8 cellular contexts compared by ENCODE assay signal in genomic region chr6:125790403-125791150, GRCh38. TPM values are rescaled to one million over a fixed set of nuclear protein-coding genes. Genes with fewer than 3 reads are reported as not detected.
DNase-seq lines count a peak whose midpoint lies in the region; ATAC-seq and TF ChIP-seq lines count a peak whose summit lies in the region.

Gene NCOA7 (plus strand): TSS chr6:125790960. CDS start chr6:125815355, 24,395 bp downstream.

- CTCF ChIA-PET in activated CD8-positive, alpha-beta memory T cell treated with anti-CD3 and anti-CD28 coated beads, Interleukin-2, amount 10 ng/mL, durations not matched to agents 7 days and 5 days (lab: Charles Lee) = interaction anchor here (0.8 to 8.8 kb wide), 36 partner anchors 8 to 489 kb away, joined by 3 to 135 read pairs (median 6); partner anchors contain the start of genes HDDC2, HINT3 and TRMT11

- no peaks in the 10 kb centered on the region for H3K27me3 Mint-ChIP-seq in activated CD8-positive, alpha-beta memory T cell treated with anti-CD3 and anti-CD28 coated beads, Interleukin-2, amount 10 ng/mL, durations not matched to agents 7 days and 5 days
- peaks cover 8% of the 10 kb centered on the region for H3K27me3 Mint-ChIP-seq in endodermal cell (ENCODE audit: insufficient read depth)
- no peaks in the 10 kb centered on the region for H3K27me3 Mint-ChIP-seq in mesothelial cell of epicardium (ENCODE audit: low read depth)

- peak within 1 kb of the TSS; percentile 12 for H3K9ac ChIP-seq in endodermal cell (ENCODE audit: extremely low read depth, low read length, poor library complexity, severe bottlenecking)

- peaks cover 15% of the 10 kb centered on the region for H3K36me3 Mint-ChIP-seq in activated CD8-positive, alpha-beta memory T cell treated with anti-CD3 and anti-CD28 coated beads, Interleukin-2, amount 10 ng/mL, durations not matched to agents 7 days and 5 days
- H3K36me3 Mint-ChIP-seq in endodermal cell (ENCODE audit: low read depth) = no peaks in the 10 kb centered on the region
- no peaks in the 10 kb centered on the region for H3K36me3 Mint-ChIP-seq in mesothelial cell of epicardium

- peak; percentile 83 for ATAC-seq in HG03432 (IDR thresholded peaks at IDR 0.05; ENCODE audit: unreplicated experiment)
- ATAC-seq in activated CD8-positive, alpha-beta memory T cell treated with anti-CD3 and anti-CD28 coated beads, Interleukin-2, amount 10 ng/mL, durations not matched to agents 7 days and 5 days = peak; percentile 85

- TF ChIP-seq CTCF in C4-2B (conservative IDR thresholded peaks at IDR 0.05) = no peak; the same call in 1 of the 2 replicates
- TF ChIP-seq CTCF in endodermal cell (conservative IDR thresholded peaks at IDR 0.05) = no peak
- TF ChIP-seq CTCF in mesothelial cell of epicardium (IDR thresholded peaks at IDR 0.05; ENCODE audit: unreplicated experiment) = no peak

- H3K4me3 Mint-ChIP-seq in activated CD8-positive, alpha-beta memory T cell treated with anti-CD3 and anti-CD28 coated beads, Interleukin-2, amount 10 ng/mL, durations not matched to agents 7 days and 5 days = peak within 1 kb of the TSS; percentile 92
- H3K4me3 Mint-ChIP-seq in endodermal cell (peak within 1 kb of the TSS; percentile 70), mesothelial cell of epicardium (peak within 1 kb of the TSS; percentile 82)

- peak within 1 kb of the TSS; percentile 85 for H3K27ac ChIP-seq in C4-2B
- peak within 1 kb of the TSS; percentile 50 for H3K27ac ChIP-seq in endodermal cell (ENCODE audit: low read depth, low read length)

- no peaks in the 10 kb centered on the region for H3K9me3 ChIP-seq in endodermal cell (ENCODE audit: control insufficient read depth, low read length)

- peak; percentile 79 for DNase-seq in NCI-H82 (lab: John Stamatoyannopoulos, UW)
- DNase-seq in activated CD8-positive, alpha-beta memory T cell treated with anti-CD3 and anti-CD28 coated beads, Interleukin-2, amount 10 ng/mL, durations not matched to agents 7 days and 5 days = peak; percentile 89
- DNase-seq in endodermal cell = peak; percentile 90
- DNase-seq in mesothelial cell of epicardium (ENCODE audit: low spot score in 2 of 2, unreplicated experiment in 2 of 2) = peak; percentile 45 to 74
- DNase-seq in stimulated activated CD8-positive, alpha-beta memory T cell treated with anti-CD3 and anti-CD28 coated beads, Interleukin-15, amount 100 ng/mL, for 48 hours (ENCODE audit: low read depth in 2 of 2) = peak; percentile 70 to 71

- H3K27ac Mint-ChIP-seq in activated CD8-positive, alpha-beta memory T cell treated with anti-CD3 and anti-CD28 coated beads, Interleukin-2, amount 10 ng/mL, durations not matched to agents 7 days and 5 days = peak within 1 kb of the TSS; percentile 99
- H3K27ac Mint-ChIP-seq in endodermal cell = peak within 1 kb of the TSS; percentile 74
- H3K27ac Mint-ChIP-seq in mesothelial cell of epicardium = peak within 1 kb of the TSS; percentile 90

- TF ChIP-seq POLR2A in GM19099 (IDR thresholded peaks at IDR 0.05; ENCODE audit: extremely low read depth, insufficient read length, low read depth) = peak; percentile 78

- no peaks in the 10 kb centered on the region for H3K27me3 ChIP-seq in endodermal cell (ENCODE audit: control insufficient read depth, insufficient read depth, low read length, poor library complexity, severe bottlenecking)

- peak within 1 kb of the TSS; percentile 90 for H3K4me3 ChIP-seq in endodermal cell (ENCODE audit: low read length)

- no peaks in the 10 kb centered on the region for H3K36me3 ChIP-seq in endodermal cell (ENCODE audit: control insufficient read depth, insufficient read depth, low read length)

- H3K4me1 Mint-ChIP-seq in activated CD8-positive, alpha-beta memory T cell treated with anti-CD3 and anti-CD28 coated beads, Interleukin-2, amount 10 ng/mL, durations not matched to agents 7 days and 5 days = peaks cover 54% of the 10 kb centered on the region
- peaks cover 13% of the 10 kb centered on the region for H3K4me1 Mint-ChIP-seq in endodermal cell
- H3K4me1 Mint-ChIP-seq in mesothelial cell of epicardium = peaks cover 38% of the 10 kb centered on the region

- H3K4me1 ChIP-seq in endodermal cell (ENCODE audit: control insufficient read depth, insufficient read depth, low read length) = peaks cover 7% of the 10 kb centered on the region

- WGBS in endodermal cell (ENCODE audit: insufficient coverage in 1 of 2, insufficient read length in 1 of 2), 2 experiments = 0% methylated on average over 31 to 97 of the region's 97 CpGs

- no peaks in the 10 kb centered on the region for H3K9me3 Mint-ChIP-seq in activated CD8-positive, alpha-beta memory T cell treated with anti-CD3 and anti-CD28 coated beads, Interleukin-2, amount 10 ng/mL, durations not matched to agents 7 days and 5 days (ENCODE audit: low read depth)
- H3K9me3 Mint-ChIP-seq in endodermal cell = no peaks in the 10 kb centered on the region
- H3K9me3 Mint-ChIP-seq in mesothelial cell of epicardium = no peaks in the 10 kb centered on the region

RNA-seq across cellular contexts. Expression of gene NCOA7, which starts in this region (rescaled TPM):
- total RNA-seq in activated CD8-positive, alpha-beta memory T cell treated with anti-CD3 and anti-CD28 coated beads, Interleukin-2, amount 10 ng/mL, durations not matched to agents 7 days and 5 days = 10 to 100 TPM; 45.3 to 46.9 TPM
- total RNA-seq in endodermal cell (10 to 100 TPM; 11.4 to 15.2 TPM), mesothelial cell of epicardium (43.5 to 52.4 TPM (median 45.7 TPM) in 3 replicates)
- 3.5 TPM for polyA plus RNA-seq in endodermal cell (2013, experiment 1 of 2)
- 4.6 TPM for polyA plus RNA-seq in endodermal cell (2013, experiment 2 of 2)

Comparison
In these comparisons a context has a peak if more than half of its experiments do, and no peak if none do; other contexts are left out.
1. Peak in every context shown above with its lines: DNase-seq, ATAC-seq, H3K4me3 ChIP-seq and H3K27ac ChIP-seq.